28 cellular contexts compared by ENCODE assay signal in the genomic region with DNA sequence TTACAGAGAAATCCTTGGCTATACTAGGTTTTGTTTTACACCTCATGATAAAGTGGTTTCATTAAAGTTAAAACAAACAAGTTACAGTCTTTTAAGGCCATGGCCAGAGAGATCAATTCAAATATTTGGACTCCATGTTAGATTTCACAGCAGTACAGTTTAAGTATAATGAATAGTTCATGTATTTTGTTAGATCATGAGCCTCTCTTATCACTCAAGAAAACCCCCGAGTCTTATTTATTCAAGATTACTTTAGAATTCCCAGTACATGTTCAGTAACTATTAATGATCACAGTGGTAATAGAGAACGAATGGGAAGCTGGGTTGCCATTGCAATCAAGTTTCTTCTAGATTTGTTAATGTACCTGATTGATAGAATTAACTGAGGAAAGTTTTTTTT.
"Had no signal": no experiment of that assay in that cellular context is flagged by ENCODE, and none has a peak within 500 bp of the region (broad histone marks: within the 10 kb centered on the region; RNA-seq: fewer than 3 reads in every experiment).

No MANE protein-coding gene starts in this region.

- H3K27ac ChIP-seq: adrenal gland, breast epithelium, SK-N-MC had no signal

- H3K9me3 ChIP-seq: adrenal gland, breast epithelium had no signal

- H3K27me3 Mint-ChIP-seq: activated CD4-positive, alpha-beta memory T cell treated with anti-CD3 and anti-CD28 coated beads, Interleukin-2, amount 10 ng/mL, durations not matched to agents 7 days and 5 days; activated naive CD8-positive, alpha-beta T cell treated with anti-CD3 and anti-CD28 coated beads, Interleukin-2, amount 10 ng/mL, durations not matched to agents 7 days and 5 days; T-cell had no signal

- H3K4me3 ChIP-seq: adrenal gland, breast epithelium, SK-N-MC had no signal

- DNase-seq: activated CD4-positive, alpha-beta memory T cell treated with anti-CD3 and anti-CD28 coated beads, Interleukin-2, amount 10 ng/mL, durations not matched to agents 7 days and 5 days; activated CD4-positive, alpha-beta T cell treated with anti-CD3 and anti-CD28 coated beads, Interleukin-2, amount 50 U/mL, for 1 hour; activated CD4-positive, CD25-positive, alpha-beta regulatory T cell; activated CD8-positive, alpha-beta memory T cell treated with anti-CD3 and anti-CD28 coated beads, Interleukin-2, amount 50 U/mL, for 48 hours; activated naive CD4-positive, alpha-beta T cell treated with anti-CD3 and anti-CD28 coated beads, Interleukin-2, amount 50 U/mL, for 16 hours; activated naive CD8-positive, alpha-beta T cell treated with anti-CD3 and anti-CD28 coated beads, Interleukin-2, amount 10 ng/mL, durations not matched to agents 7 days and 5 days; activated T-cell treated with anti-CD3 and anti-CD28 coated beads, Interleukin-2, amount 50 U/mL, for 1 hour; adrenal gland; anterior cingulate cortex; central memory CD4-positive, alpha-beta T cell; KG1; NCI-H1092; NCI-H1417; NCI-H1930; NCI-H2171; NCI-H226; NCI-H510A; NCI-H526 treated with DMSO at 0.1 percent for 48 hours; NCI-H82; OCI-M1; RPMI8226; T-cell; T-helper 2 cell; T1000 had no signal

- H3K9me3 Mint-ChIP-seq: activated CD4-positive, alpha-beta memory T cell treated with anti-CD3 and anti-CD28 coated beads, Interleukin-2, amount 10 ng/mL, durations not matched to agents 7 days and 5 days had no signal

- ATAC-seq: Panc1, Right ventricle myocardium inferior, T-cell had no signal

- H3K36me3 ChIP-seq: adrenal gland, breast epithelium had no signal

- H3K27me3 ChIP-seq: adrenal gland, breast epithelium had no signal

- H3K4me3 Mint-ChIP-seq: activated CD4-positive, alpha-beta memory T cell treated with anti-CD3 and anti-CD28 coated beads, Interleukin-2, amount 10 ng/mL, durations not matched to agents 7 days and 5 days; activated naive CD8-positive, alpha-beta T cell treated with anti-CD3 and anti-CD28 coated beads, Interleukin-2, amount 10 ng/mL, durations not matched to agents 7 days and 5 days; T-cell had no signal

- H3K27ac Mint-ChIP-seq: activated CD4-positive, alpha-beta memory T cell treated with anti-CD3 and anti-CD28 coated beads, Interleukin-2, amount 10 ng/mL, durations not matched to agents 7 days and 5 days; activated naive CD8-positive, alpha-beta T cell treated with anti-CD3 and anti-CD28 coated beads, Interleukin-2, amount 10 ng/mL, durations not matched to agents 7 days and 5 days; T-cell had no signal

- H3K4me1 Mint-ChIP-seq: activated CD4-positive, alpha-beta memory T cell treated with anti-CD3 and anti-CD28 coated beads, Interleukin-2, amount 10 ng/mL, durations not matched to agents 7 days and 5 days; activated naive CD8-positive, alpha-beta T cell treated with anti-CD3 and anti-CD28 coated beads, Interleukin-2, amount 10 ng/mL, durations not matched to agents 7 days and 5 days had no signal

- H3K4me1 ChIP-seq: breast epithelium had no signal
